Comparison of ENCODE assay signal across 8 cellular contexts in genomic region chr22:31488346-31488883, GRCh38. TPM values are rescaled to one million over a fixed set of nuclear protein-coding genes. Genes with fewer than 3 reads are reported as not detected.
A peak's percentile ranks its signal among the peaks of the same experiment; 100 is the strongest.
DNase-seq lines count a peak whose midpoint lies in the region; ATAC-seq and TF ChIP-seq lines count a peak whose summit lies in the region.

No MANE protein-coding gene starts in this region.

- H3K4me2 ChIP-seq in Loucy (ENCODE audit: low read depth, low read length, poor library complexity, severe bottlenecking): peak overlapping the region; percentile 82
- peak overlapping the region; percentile 89 for H3K4me2 ChIP-seq in neural progenitor cell

- TF ChIP-seq CTCF in Loucy (conservative IDR thresholded peaks at IDR 0.05; ENCODE audit: low read length): no peak
- no peak for TF ChIP-seq CTCF in dorsolateral prefrontal cortex (IDR thresholded peaks at IDR 0.05 in 54 of 56, conservative IDR thresholded peaks at IDR 0.05 in 2 of 56; ENCODE audit: low read depth in 1 of 56, partially characterized antibody in 56 of 56)
- no peak for TF ChIP-seq CTCF in neural progenitor cell (IDR thresholded peaks at IDR 0.05)

- H4K20me1 ChIP-seq in Loucy (ENCODE audit: insufficient read depth, low read length, poor library complexity, severe bottlenecking): peaks cover 26% of the 10 kb centered on the region
- peaks cover 44% of the 10 kb centered on the region for H4K20me1 ChIP-seq in neural progenitor cell (ENCODE audit: low read depth)

- peaks cover 15 to 44% of the 10 kb centered on the region in 2 donors for H3K36me3 Mint-ChIP-seq in CD4-positive, alpha-beta memory T cell
- peaks cover 19% of the 10 kb centered on the region for H3K36me3 Mint-ChIP-seq in neural progenitor cell

- ATAC-seq in GM18867 (IDR thresholded peaks at IDR 0.05; ENCODE audit: unreplicated experiment): no peak

- no peaks in the 10 kb centered on the region for H3K27me3 Mint-ChIP-seq in CD4-positive, alpha-beta memory T cell
- H3K27me3 Mint-ChIP-seq in neural progenitor cell (ENCODE audit: insufficient read depth, low read depth): no peaks in the 10 kb centered on the region

- H3K9me2 ChIP-seq in Loucy (replicated peaks; ENCODE audit: low read depth, low read length): no peaks in the 10 kb centered on the region

- POLR2A ChIA-PET in CD4-positive, alpha-beta memory T cell (lab: Charles Lee; ENCODE audit: partially characterized antibody): interaction anchor here (1.2 to 2.9 kb wide), 6 partner anchors 8 to 198 kb away, joined by 3 to 11 read pairs (median 6); partner anchors contain the start of genes PIK3IP1 and SFI1

- peaks cover 41% of the 10 kb centered on the region for H3K4me1 ChIP-seq in CD4-positive, alpha-beta memory T cell (ENCODE audit: insufficient read depth, low read length)
- peaks cover 36% of the 10 kb centered on the region for H3K4me1 ChIP-seq in Loucy (ENCODE audit: insufficient read depth, low read length, poor library complexity, severe bottlenecking)
- peaks cover 26% of the 10 kb centered on the region for H3K4me1 ChIP-seq in neural progenitor cell

- no peaks in the 10 kb centered on the region for H3K9me3 Mint-ChIP-seq in CD4-positive, alpha-beta memory T cell
- H3K9me3 Mint-ChIP-seq in neural progenitor cell: no peaks in the 10 kb centered on the region

- H3K4me3 Mint-ChIP-seq in CD4-positive, alpha-beta memory T cell: peak overlapping the region; percentile 81 to 88 (median 86)
- H3K4me3 Mint-ChIP-seq in neural progenitor cell: peak overlapping the region; percentile 89

- H3K27ac Mint-ChIP-seq in CD4-positive, alpha-beta memory T cell: peak overlapping the region; percentile 81 to 91 (median 88)
- H3K27ac Mint-ChIP-seq in neural progenitor cell: peak overlapping the region; percentile 24

- no peak for DNase-seq in CD4-positive, alpha-beta memory T cell
- DNase-seq in dorsolateral prefrontal cortex (no peak), neural progenitor cell (ENCODE audit: low spot score) (no peak), NCI-H1930 (lab: John Stamatoyannopoulos, UW) (no peak), foreskin melanocyte (no peak)
- no peak for DNase-seq in activated CD4-positive, CD25-positive, alpha-beta regulatory T cell treated with anti-CD3 and anti-CD28 coated beads, Interleukin-2, amount 50 U/mL, for 72 hours

- H3K9me3 ChIP-seq in CD4-positive, alpha-beta memory T cell (ENCODE audit: control insufficient read depth in 1 of 2, low read length in 2 of 2): no peaks in the 10 kb centered on the region
- H3K9me3 ChIP-seq in Loucy (ENCODE audit: insufficient read depth, low read depth, low read length) (no peaks in the 10 kb centered on the region), neural progenitor cell (ENCODE audit: low read depth) (no peaks in the 10 kb centered on the region)

- intact Hi-C loops in CD4-positive, alpha-beta memory T cell (cut with micrococcal nuclease): no loop called here
- intact Hi-C loops in dorsolateral prefrontal cortex (cut with DNase I): loop anchor here (2.0 to 5.0 kb wide), 5 partner anchors 90 to 924 kb away; partner anchors contain the start of genes DRG1 (in 2 of the 2) and RTCB (in 1 of the 2)

- peaks cover 7% of the 10 kb centered on the region for H3K36me3 ChIP-seq in CD4-positive, alpha-beta memory T cell (ENCODE audit: insufficient read depth, low read length)
- peaks cover 7% of the 10 kb centered on the region; the same call in 1 of the 2 replicates for H3K36me3 ChIP-seq in Loucy (ENCODE audit: insufficient read depth, low read length)
- H3K36me3 ChIP-seq in neural progenitor cell: peaks cover 5% of the 10 kb centered on the region

- H3K9ac ChIP-seq in Loucy (ENCODE audit: low read depth, low read length, poor library complexity, severe bottlenecking) (peak overlapping the region; percentile 72), neural progenitor cell (peak overlapping the region; percentile 64)

- CTCF ChIA-PET in CD4-positive, alpha-beta memory T cell (lab: Charles Lee; ENCODE audit: partially characterized antibody): interaction anchor here (0.8 to 1.4 kb wide), 4 partner anchors 13 to 146 kb away, joined by 3 to 5 read pairs (median 4); no protein-coding TSS in a partner anchor

- H3F3A ChIP-seq in Loucy (ENCODE audit: low read depth): peaks cover 4% of the 10 kb centered on the region; the same call in 1 of the 2 replicates
- H3F3A ChIP-seq in neural progenitor cell (ENCODE audit: low read depth): peaks cover 27% of the 10 kb centered on the region

- peak overlapping the region; percentile 20 to 52 for H3K4me3 ChIP-seq in CD4-positive, alpha-beta memory T cell (ENCODE audit: low read length in 2 of 2)
- H3K4me3 ChIP-seq in Loucy (ENCODE audit: low read length, poor library complexity, severe bottlenecking): peak overlapping the region; percentile 96
- peak overlapping the region in 57 of 59 donors; percentile 66 to 96 (median 88) for H3K4me3 ChIP-seq in dorsolateral prefrontal cortex
- peak overlapping the region; percentile 94 for H3K4me3 ChIP-seq in neural progenitor cell

- H3K4me1 Mint-ChIP-seq in CD4-positive, alpha-beta memory T cell: peaks cover 28 to 53% (median 45%) of the 10 kb centered on the region in 4 donors
- peaks cover 29% of the 10 kb centered on the region for H3K4me1 Mint-ChIP-seq in neural progenitor cell

- H2AFZ ChIP-seq in Loucy (ENCODE audit: low read length) (no peak overlapping the region), neural progenitor cell (replicated peaks) (no peak overlapping the region)

- H3K27ac ChIP-seq in CD4-positive, alpha-beta memory T cell (ENCODE audit: low read depth, low read length): peak overlapping the region; percentile 57
- H3K27ac ChIP-seq in dorsolateral prefrontal cortex (peak overlapping the region in 30 of 59 donors; percentile 57 to 99 (median 97)), neural progenitor cell (no peak overlapping the region)

- H3K27me3 ChIP-seq in CD4-positive, alpha-beta memory T cell (ENCODE audit: insufficient read depth, low read length): no peaks in the 10 kb centered on the region
- H3K27me3 ChIP-seq in Loucy (ENCODE audit: insufficient read depth, low read length, poor library complexity, severe bottlenecking): no peaks in the 10 kb centered on the region
- H3K27me3 ChIP-seq in dorsolateral prefrontal cortex: no peaks in the 10 kb centered on the region
- H3K27me3 ChIP-seq in neural progenitor cell: peaks cover 5% of the 10 kb centered on the region

- H3K79me2 ChIP-seq in Loucy (ENCODE audit: insufficient read depth, low read length) (peaks cover 68% of the 10 kb centered on the region), neural progenitor cell (ENCODE audit: low read depth) (peaks cover 54% of the 10 kb centered on the region)

RNA-seq across cellular contexts. Expression of gene EIF4ENIF1, which starts 1.2 kb away (rescaled TPM):
- 10 to 100 TPM; 41.9 to 50.7 TPM for total RNA-seq in CD4-positive, alpha-beta memory T cell
- polyA plus RNA-seq in CD4-positive, alpha-beta memory T cell: 10 to 100 TPM in 1 of 2 donors, 1 to 10 TPM in 1; 6.6 to 17.2 TPM
- 10 to 100 TPM; 35.4 to 72.5 (median 51.8) TPM for total RNA-seq in dorsolateral prefrontal cortex
- 21.4 and 26.4 TPM in 2 replicates for total RNA-seq in neural progenitor cell (ENCODE audit: low replicate concordance)

RNA-seq across cellular contexts. Expression of gene SFI1, which starts 7.9 kb away (rescaled TPM):
- 100 to 1,000 TPM; 323 to 333 TPM for total RNA-seq in CD4-positive, alpha-beta memory T cell
- polyA plus RNA-seq in CD4-positive, alpha-beta memory T cell: 10 to 100 TPM; 14.7 to 40.5 TPM
- 100 to 1,000 TPM in 2 of 120 experiments, 10 to 100 TPM in 118; 34.7 to 122 (median 64.4) TPM for total RNA-seq in dorsolateral prefrontal cortex
- 25.0 and 27.6 TPM in 2 replicates for total RNA-seq in neural progenitor cell (ENCODE audit: low replicate concordance)

Comparison
In these comparisons a context has a peak if more than half of its experiments do, and no peak if none do; other contexts are left out.
1. H3K4me3 ChIP-seq: peak in every context shown above with its lines; median percentile 96 in Loucy; 94 in neural progenitor cell; 88 in dorsolateral prefrontal cortex; 36 in CD4-positive, alpha-beta memory T cell.